ENCODE assay signal across 12 cellular contexts in genomic region chr3:113271594-113272368, GRCh38.
"Had no signal": no experiment of that assay in that cellular context is flagged by ENCODE, and none has a peak within 500 bp of the region (broad histone marks: within the 10 kb centered on the region; RNA-seq: fewer than 3 reads in every experiment).

No MANE protein-coding gene starts in this region.

- DNase-seq: activated B cell treated with CpG ODN at 0.5 μM for 24 hours; activated CD4-positive, alpha-beta T cell treated with anti-CD3 and anti-CD28 coated beads, Interleukin-2, amount 10 ng/mL, durations not matched to agents 7 days and 5 days; activated naive CD4-positive, alpha-beta T cell treated with anti-CD3 and anti-CD28 coated beads, Interleukin-2, amount 10 ng/mL, durations not matched to agents 7 days and 5 days; adrenal gland; effector memory CD4-positive, alpha-beta T cell; right cardiac atrium; trophoblast cell had no signal

- H3K9me3 Mint-ChIP-seq: activated B cell treated with CpG ODN at 0.5 μM for 24 hours; activated CD4-positive, alpha-beta T cell treated with anti-CD3 and anti-CD28 coated beads, Interleukin-2, amount 10 ng/mL, durations not matched to agents 7 days and 5 days; activated naive CD4-positive, alpha-beta T cell treated with anti-CD3 and anti-CD28 coated beads, Interleukin-2, amount 10 ng/mL, durations not matched to agents 7 days and 5 days; activated T-helper 2 cell treated with anti-CD3 and anti-CD28 coated beads, Interferon-gamma antibody, Interleukin-2, Interleukin-4, amounts not matched to agents 10 μg/mL and 5 μg/mL and 100 μg/mL, durations not matched to agents 14 hours and 24 hours and 36 hours; stimulated activated memory B cell treated with anti-CD40 and anti-IgM and Interleukin-4, amounts not matched to agents 10 μg/mL and 1 μg/mL and 100 μg/mL, for 72 hours had no signal

- H2AFZ ChIP-seq: hepatocyte had no signal

- H3K27me3 Mint-ChIP-seq: activated B cell treated with CpG ODN at 0.5 μM for 24 hours had no signal

- ATAC-seq: right cardiac atrium; stimulated activated memory B cell treated with anti-CD40 and anti-IgM and Interleukin-4, amounts not matched to agents 10 μg/mL and 1 μg/mL and 100 μg/mL, for 72 hours had no signal

- H3K27me3 ChIP-seq: adrenal gland, hepatocyte, neutrophil had no signal

- H3K27ac Mint-ChIP-seq: activated B cell treated with CpG ODN at 0.5 μM for 24 hours; activated CD4-positive, alpha-beta T cell treated with anti-CD3 and anti-CD28 coated beads, Interleukin-2, amount 10 ng/mL, durations not matched to agents 7 days and 5 days; activated naive CD4-positive, alpha-beta T cell treated with anti-CD3 and anti-CD28 coated beads, Interleukin-2, amount 10 ng/mL, durations not matched to agents 7 days and 5 days; activated T-helper 2 cell treated with anti-CD3 and anti-CD28 coated beads, Interferon-gamma antibody, Interleukin-2, Interleukin-4, amounts not matched to agents 10 μg/mL and 5 μg/mL and 100 μg/mL, durations not matched to agents 14 hours and 24 hours and 36 hours; stimulated activated memory B cell treated with anti-CD40 and anti-IgM and Interleukin-4, amounts not matched to agents 10 μg/mL and 1 μg/mL and 100 μg/mL, for 72 hours had no signal

- H3K79me2 ChIP-seq: hepatocyte had no signal

- H3K4me3 ChIP-seq: adrenal gland, hepatocyte, smooth muscle cell had no signal

- H3K9me3 ChIP-seq: adrenal gland, neutrophil had no signal

- H3K36me3 Mint-ChIP-seq: activated naive CD4-positive, alpha-beta T cell treated with anti-CD3 and anti-CD28 coated beads, Interleukin-2, amount 10 ng/mL, durations not matched to agents 7 days and 5 days; stimulated activated memory B cell treated with anti-CD40 and anti-IgM and Interleukin-4, amounts not matched to agents 10 μg/mL and 1 μg/mL and 100 μg/mL, for 72 hours had no signal

- H3K27ac ChIP-seq: adrenal gland, hepatocyte, neutrophil had no signal

- H3K4me2 ChIP-seq: hepatocyte, smooth muscle cell had no signal

- H3K4me3 Mint-ChIP-seq: activated B cell treated with CpG ODN at 0.5 μM for 24 hours; activated CD4-positive, alpha-beta T cell treated with anti-CD3 and anti-CD28 coated beads, Interleukin-2, amount 10 ng/mL, durations not matched to agents 7 days and 5 days; activated naive CD4-positive, alpha-beta T cell treated with anti-CD3 and anti-CD28 coated beads, Interleukin-2, amount 10 ng/mL, durations not matched to agents 7 days and 5 days; stimulated activated memory B cell treated with anti-CD40 and anti-IgM and Interleukin-4, amounts not matched to agents 10 μg/mL and 1 μg/mL and 100 μg/mL, for 72 hours had no signal

- H3K36me3 ChIP-seq: adrenal gland, neutrophil had no signal
